3 cellular contexts compared by ENCODE assay signal in the genomic region with DNA sequence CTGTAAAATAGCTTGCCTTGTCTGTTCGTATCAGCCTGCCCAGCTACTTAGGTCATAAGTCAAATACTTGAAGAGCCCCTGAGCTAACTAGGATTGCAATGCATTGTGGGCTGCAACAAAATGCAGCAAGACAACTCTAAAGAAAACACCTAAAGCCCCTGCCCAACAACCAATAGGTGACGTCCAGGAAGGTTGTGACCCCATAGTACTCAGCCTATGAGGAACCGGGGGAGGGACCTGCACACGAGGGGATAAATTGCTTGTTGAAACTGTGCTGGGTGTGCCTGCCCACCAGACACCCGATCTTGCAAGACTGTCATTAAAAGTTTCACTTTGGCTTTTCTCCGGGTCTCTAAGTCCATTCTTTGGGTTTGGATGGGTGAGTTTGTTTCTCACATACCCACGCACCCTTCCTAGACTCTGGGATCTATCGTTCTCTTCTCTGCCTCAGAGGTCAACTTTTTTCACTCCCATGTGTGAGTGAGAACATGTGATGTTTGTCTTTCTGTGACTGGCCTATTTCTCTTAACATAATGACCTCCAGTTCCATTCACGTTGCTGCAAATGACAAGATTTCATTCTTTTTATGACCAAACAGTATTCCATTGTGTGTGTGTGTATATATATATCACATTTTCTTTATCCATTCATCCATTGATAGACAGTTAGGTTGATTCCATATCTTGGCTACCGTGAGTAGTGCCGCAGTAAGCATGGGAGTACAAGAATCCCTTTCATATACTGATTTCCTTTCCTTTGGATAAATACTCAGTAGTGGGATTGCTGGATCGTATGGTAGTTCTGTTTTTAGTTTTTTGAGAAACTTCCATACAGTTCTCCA. TPM values are rescaled to one million over a fixed set of nuclear protein-coding genes. Genes with fewer than 3 reads are reported as not detected.
"Had no signal": no experiment of that assay in that cellular context is flagged by ENCODE, and none has a peak within 500 bp of the region (broad histone marks: within the 10 kb centered on the region; RNA-seq: fewer than 3 reads in every experiment).

No MANE protein-coding gene starts in this region.

RNA-seq across cellular contexts. Expression of a gene that starts 5.3 kb away (rescaled TPM):
- total RNA-seq: HepG2, IMR-90, M059J had no signal
- polyA plus RNA-seq: HepG2 had no signal
